8 cellular contexts compared by ENCODE assay signal in genomic region chr16:10942352-10943297, GRCh38. TPM values are rescaled to one million over a fixed set of nuclear protein-coding genes. Genes with fewer than 3 reads are reported as not detected.
DNase-seq lines count a peak whose midpoint lies in the region; ATAC-seq lines count a peak whose summit lies in the region.

Gene DEXI, minus strand, starts transcription at chr16:10942468. Its CDS starts 463 bp downstream, at chr16:10942005.

- peak within 1 kb of the TSS; percentile 78 for H3K4me3 ChIP-seq in endocrine pancreas (ENCODE audit: control insufficient read depth, insufficient read depth, low read length)
- H3K4me3 ChIP-seq in mesodermal cell (ENCODE audit: extremely low read depth, insufficient read depth, low read length, poor library complexity, severe bottlenecking): peak within 1 kb of the TSS; percentile 61

- H3K27me3 Mint-ChIP-seq in activated CD8-positive, alpha-beta memory T cell treated with anti-CD3 and anti-CD28 coated beads, Interleukin-2, amount 10 ng/mL, durations not matched to agents 7 days and 5 days: no peaks in the 10 kb centered on the region

- H3K36me3 Mint-ChIP-seq in activated CD8-positive, alpha-beta memory T cell treated with anti-CD3 and anti-CD28 coated beads, Interleukin-2, amount 10 ng/mL, durations not matched to agents 7 days and 5 days: no peaks in the 10 kb centered on the region

- peaks cover 66% of the 10 kb centered on the region for H3K4me1 Mint-ChIP-seq in activated CD8-positive, alpha-beta memory T cell treated with anti-CD3 and anti-CD28 coated beads, Interleukin-2, amount 10 ng/mL, durations not matched to agents 7 days and 5 days

- no peaks in the 10 kb centered on the region for H3K27me3 ChIP-seq in endocrine pancreas (ENCODE audit: control insufficient read depth, insufficient read depth, low read length)

- ATAC-seq in GM19467 (IDR thresholded peaks at IDR 0.05; ENCODE audit: unreplicated experiment): peak; percentile 49
- ATAC-seq in activated CD8-positive, alpha-beta memory T cell treated with anti-CD3 and anti-CD28 coated beads, Interleukin-2, amount 10 ng/mL, durations not matched to agents 7 days and 5 days: peak; percentile 91

- H3K9me3 ChIP-seq in endocrine pancreas (ENCODE audit: control insufficient read depth, low read length): no peaks in the 10 kb centered on the region
- no peaks in the 10 kb centered on the region for H3K9me3 ChIP-seq in mesodermal cell (ENCODE audit: control insufficient read depth, low read length)

- 10 to 12% methylated on average over 45 to 54 of the region's 60 CpGs for WGBS in mesodermal cell (ENCODE audit: insufficient coverage in 2 of 2), 2 experiments

- H3K27ac Mint-ChIP-seq in activated CD8-positive, alpha-beta memory T cell treated with anti-CD3 and anti-CD28 coated beads, Interleukin-2, amount 10 ng/mL, durations not matched to agents 7 days and 5 days: peak within 1 kb of the TSS; percentile 79

- CTCF ChIA-PET in activated CD8-positive, alpha-beta memory T cell treated with anti-CD3 and anti-CD28 coated beads, Interleukin-2, amount 10 ng/mL, durations not matched to agents 7 days and 5 days (lab: Charles Lee): interaction anchor here (0.9 to 2.1 kb wide), 8 partner anchors 9 to 414 kb away, joined by 3 to 10 read pairs (median 4); partner anchors contain the start of genes CIITA and NUBP1

- H3K4me1 ChIP-seq in endocrine pancreas (ENCODE audit: control insufficient read depth, insufficient read depth, low read length) (peaks cover 5% of the 10 kb centered on the region), mesodermal cell (ENCODE audit: control insufficient read depth, insufficient read depth, low read length, poor library complexity, severe bottlenecking) (peaks cover 43% of the 10 kb centered on the region)

- H3K9me3 Mint-ChIP-seq in activated CD8-positive, alpha-beta memory T cell treated with anti-CD3 and anti-CD28 coated beads, Interleukin-2, amount 10 ng/mL, durations not matched to agents 7 days and 5 days (ENCODE audit: low read depth): no peaks in the 10 kb centered on the region

- H3K4me3 Mint-ChIP-seq in activated CD8-positive, alpha-beta memory T cell treated with anti-CD3 and anti-CD28 coated beads, Interleukin-2, amount 10 ng/mL, durations not matched to agents 7 days and 5 days: peak within 1 kb of the TSS; percentile 90

- no peak within 1 kb of the TSS for H3K27ac ChIP-seq in mesodermal cell (ENCODE audit: low read depth, low read length, severe bottlenecking)

- H3K36me3 ChIP-seq in endocrine pancreas (ENCODE audit: control insufficient read depth, insufficient read depth, low read length) (no peaks in the 10 kb centered on the region), mesodermal cell (ENCODE audit: control insufficient read depth, insufficient read depth, low read length) (peaks cover 16% of the 10 kb centered on the region)

- peak within 1 kb of the TSS; percentile 83 for H3K9ac ChIP-seq in endocrine pancreas (ENCODE audit: control insufficient read depth, insufficient read depth, low read length)

- DNase-seq in CMK (ENCODE audit: low read depth) (peak; percentile 76), HS-5 (ENCODE audit: low read depth) (peak; percentile 50), NOMO-1 (lab: John Stamatoyannopoulos, UW; ENCODE audit: unreplicated experiment in 2 of 2) (peak; percentile 86 to 93)
- peak; percentile 95 for DNase-seq in activated CD8-positive, alpha-beta memory T cell treated with anti-CD3 and anti-CD28 coated beads, Interleukin-2, amount 10 ng/mL, durations not matched to agents 7 days and 5 days
- peak; percentile 90 to 92 for DNase-seq in stimulated activated CD8-positive, alpha-beta memory T cell treated with anti-CD3 and anti-CD28 coated beads, Interleukin-15, amount 100 ng/mL, for 4 hours (ENCODE audit: low read depth in 2 of 2)

RNA-seq across cellular contexts. Expression of gene DEXI, which starts in this region (rescaled TPM):
- total RNA-seq in activated CD8-positive, alpha-beta memory T cell treated with anti-CD3 and anti-CD28 coated beads, Interleukin-2, amount 10 ng/mL, durations not matched to agents 7 days and 5 days: 10 to 100 TPM; 23.3 to 30.8 TPM
- 36.9 TPM for polyA plus RNA-seq in mesodermal cell (2013, experiment 1 of 2)
- 34.8 TPM for polyA plus RNA-seq in mesodermal cell (2013, experiment 2 of 2)
